1 cellular context compared by ENCODE assay signal in genomic region chr13:73870970-73871935, GRCh38.
TF ChIP-seq lines count a peak whose summit lies in the region.

No MANE protein-coding gene starts in this region.

TF ChIP-seq in GM23338, 12 proteins besides CTCF, POLR2A, EP300 and RAD21 (continued from another document):
- no peak for TF ChIP-seq REST (IDR thresholded peaks at IDR 0.05; ENCODE audit: unreplicated experiment)
- no peak for TF ChIP-seq JUNB (IDR thresholded peaks at IDR 0.05; ENCODE audit: unreplicated experiment)
